ENCODE assay signal across 7 cellular contexts in the genomic region with DNA sequence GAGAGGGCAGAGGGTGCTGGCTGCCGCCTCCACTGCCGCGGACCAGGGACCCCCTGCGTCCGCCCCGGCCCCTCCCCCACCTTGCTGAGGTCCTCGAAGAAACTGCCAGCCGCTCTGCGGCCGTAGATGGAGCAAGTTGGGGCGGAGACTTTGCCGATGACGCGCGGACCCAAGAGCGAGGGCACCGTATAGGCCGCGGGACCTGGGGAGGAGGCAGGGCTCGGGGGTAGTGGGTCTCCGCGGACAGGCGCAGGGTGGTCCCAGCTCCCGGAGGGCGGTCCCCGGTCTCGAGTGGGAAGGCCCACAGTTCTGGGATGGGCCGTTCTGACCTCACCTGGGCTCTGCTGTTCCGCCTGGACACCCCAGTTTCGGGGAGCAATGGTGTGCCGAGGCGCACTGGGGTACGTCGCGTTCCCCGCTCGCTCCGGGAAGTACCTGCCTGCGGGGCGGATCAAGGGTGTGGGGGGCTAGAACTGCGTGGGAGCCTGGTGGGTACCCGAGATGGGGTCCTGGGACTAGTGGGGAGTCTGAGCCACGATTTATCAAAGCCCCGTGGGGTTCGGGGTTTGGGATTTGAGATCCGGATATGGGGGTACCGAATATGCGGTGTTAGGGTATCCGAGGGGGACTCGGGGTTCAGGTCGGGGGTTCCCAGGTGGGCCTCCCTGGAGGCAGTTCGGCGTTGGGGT. TPM values are rescaled to one million over a fixed set of nuclear protein-coding genes. Genes with fewer than 3 reads are reported as not detected.
DNase-seq lines count a peak whose midpoint lies in the region; ATAC-seq, FAIRE-seq and TF ChIP-seq lines count a peak whose summit lies in the region.

No MANE protein-coding gene starts in this region.

- no peak overlapping the region for H3K9ac ChIP-seq in H1 (replicated peaks in 1 of 4; ENCODE audit: extremely low read depth in 1 of 4, low read depth in 3 of 4, low read length in 3 of 4)

- no peaks in the 10 kb centered on the region for H3K36me3 ChIP-seq in H1 (ENCODE audit: control insufficient read depth in 2 of 4, insufficient read depth in 4 of 4, low read length in 3 of 4)
- H3K36me3 ChIP-seq in mucosa of descending colon (ENCODE audit: low read depth) = no peaks in the 10 kb centered on the region

- peak overlapping the region; percentile 51 to 92 for H3K4me2 ChIP-seq in H1 (ENCODE audit: insufficient read depth in 1 of 2, low read depth in 2 of 2, low read length in 2 of 2)

- TF ChIP-seq RAD21 in H1 (IDR thresholded peaks at IDR 0.05 in 1 of 2, conservative IDR thresholded peaks at IDR 0.05 in 1 of 2; ENCODE audit: low read depth in 2 of 2, low read length in 2 of 2) = no peak

- H2AFZ ChIP-seq in H1 (ENCODE audit: low read length) = no peak overlapping the region

- H3K4ac ChIP-seq in H1 (replicated peaks; ENCODE audit: insufficient read length, low read depth, low read length) = no peak overlapping the region

- H3K18ac ChIP-seq in H1 (ENCODE audit: extremely low read depth, low read length) = no peak overlapping the region; the same call in none of the 2 replicates

- H3K4me1 Mint-ChIP-seq in activated CD4-positive, alpha-beta memory T cell treated with anti-CD3 and anti-CD28 coated beads, Interleukin-2, amount 10 ng/mL, durations not matched to agents 7 days and 5 days = peaks cover 53% of the 10 kb centered on the region

- peaks cover 43 to 70% (median 60%) of the 10 kb centered on the region in 4 experiments for H3K27me3 ChIP-seq in H1 (replicated peaks in 1 of 4; ENCODE audit: control insufficient read depth in 3 of 4, extremely low read depth in 1 of 4, insufficient read depth in 3 of 4, low read length in 3 of 4)

- no peak for FAIRE-seq in H1 (lab: Jason Lieb, UNC)

- no peak overlapping the region for H4K91ac ChIP-seq in H1 (replicated peaks; ENCODE audit: insufficient read length, low read length)

- peak overlapping the region; percentile 27 to 68 (median 48) for H3K4me3 ChIP-seq in H1 (ENCODE audit: extremely low read depth in 1 of 4, insufficient read depth in 2 of 4, low read depth in 3 of 4, low read length in 4 of 4)
- H3K4me3 ChIP-seq in mucosa of descending colon = peak overlapping the region; percentile 36

- no peak overlapping the region for H2BK120ac ChIP-seq in H1 (replicated peaks; ENCODE audit: low read depth, low read length)

- no peak overlapping the region for H3K27ac ChIP-seq in H1 (ENCODE audit: low read depth, low read length)

- no peaks in the 10 kb centered on the region for H3K9me3 Mint-ChIP-seq in activated CD4-positive, alpha-beta memory T cell treated with anti-CD3 and anti-CD28 coated beads, Interleukin-2, amount 10 ng/mL, durations not matched to agents 7 days and 5 days

- H2BK12ac ChIP-seq in H1 (ENCODE audit: low read depth, low read length) = no peak overlapping the region

- H2BK20ac ChIP-seq in H1 (ENCODE audit: low read length) = no peak overlapping the region

- TF ChIP-seq CTCF in H1 (IDR thresholded peaks at IDR 0.05; ENCODE audit: control extremely low read depth in 1 of 3, insufficient read depth in 1 of 3, low read depth in 1 of 3, low read length in 3 of 3) (no peak), mucosa of descending colon (IDR thresholded peaks at IDR 0.05) (no peak)

- POLR2A ChIA-PET in activated CD4-positive, alpha-beta memory T cell treated with anti-CD3 and anti-CD28 coated beads, Interleukin-2, amount 10 ng/mL, durations not matched to agents 7 days and 5 days (lab: Charles Lee) = interaction anchor here (0.6 to 12.1 kb wide), 12 partner anchors 7 to 340 kb away, joined by 3 to 583 read pairs (median 11); a partner anchor contains a TSS
- POLR2A ChIA-PET in H1 (lab: Charles Lee; ENCODE audit: partially characterized antibody) = no interaction called here

- H3K23ac ChIP-seq in H1 (ENCODE audit: insufficient read length) = no peak overlapping the region

- no peak overlapping the region for H2BK5ac ChIP-seq in H1 (ENCODE audit: low read depth, low read length)

- H3K9me3 ChIP-seq in H1 (ENCODE audit: insufficient read depth in 2 of 2, low read depth in 1 of 2, low read length in 1 of 2) (no peaks in the 10 kb centered on the region), mucosa of descending colon (no peaks in the 10 kb centered on the region)

- peak overlapping the region; percentile 95 for H3K4me3 Mint-ChIP-seq in activated CD4-positive, alpha-beta memory T cell treated with anti-CD3 and anti-CD28 coated beads, Interleukin-2, amount 10 ng/mL, durations not matched to agents 7 days and 5 days

- intact Hi-C loops in mucosa of descending colon (cut with DNase I, micrococcal nuclease) = no loop called here

- TF ChIP-seq POLR2A in H1 (IDR thresholded peaks at IDR 0.05; ENCODE audit: control extremely low read depth in 1 of 2, low read depth in 2 of 2, low read length in 2 of 2) = no peak; a peak in 1 of 3 replicates

- no peaks in the 10 kb centered on the region for H3K79me1 ChIP-seq in H1 (ENCODE audit: low read depth, low read length)

- no peak overlapping the region for H4K5ac ChIP-seq in H1 (ENCODE audit: insufficient read length, low read depth, low read length)

- no peak for TF ChIP-seq EP300 in H1 (IDR thresholded peaks at IDR 0.05; ENCODE audit: borderline replicate concordance in 1 of 2, low read depth in 2 of 2, low read length in 2 of 2)

- H2AK5ac ChIP-seq in H1 (ENCODE audit: low read depth, low read length) = no peak overlapping the region

- CTCF ChIA-PET in activated CD4-positive, alpha-beta memory T cell treated with anti-CD3 and anti-CD28 coated beads, Interleukin-2, amount 10 ng/mL, durations not matched to agents 7 days and 5 days (lab: Charles Lee) = interaction anchor here (0.9 to 2.4 kb wide), 4 partner anchors 8 to 32 kb away, joined by 3 to 7 read pairs (median 4); a partner anchor contains a TSS
- CTCF ChIA-PET in H1 (lab: Charles Lee; ENCODE audit: partially characterized antibody) = interaction anchor here (1.0 kb wide), 1 partner anchor 155 kb away, joined by 3 read pairs; no protein-coding TSS in a partner anchor

- peak overlapping the region; percentile 98 for H3K27ac Mint-ChIP-seq in activated CD4-positive, alpha-beta memory T cell treated with anti-CD3 and anti-CD28 coated beads, Interleukin-2, amount 10 ng/mL, durations not matched to agents 7 days and 5 days

- H4K20me1 ChIP-seq in H1 (replicated peaks in 1 of 2; ENCODE audit: control insufficient read depth in 1 of 2, insufficient read depth in 2 of 2, low read length in 2 of 2) = peaks cover 5 to 17% of the 10 kb centered on the region in 2 experiments

- peak; percentile 28 for ATAC-seq in GM18909 (IDR thresholded peaks at IDR 0.05; ENCODE audit: poor library complexity, unreplicated experiment)
- ATAC-seq in mucosa of descending colon = peak; percentile 63
- ATAC-seq in HG02884 (IDR thresholded peaks at IDR 0.05; ENCODE audit: unreplicated experiment) = no peak

- peak overlapping the region; percentile 85; the same call in 1 of the 2 replicates for H4K8ac ChIP-seq in H1 (ENCODE audit: extremely low read depth, insufficient read depth, low read length)

- WGBS in H1 (ENCODE audit: extremely low coverage in 1 of 2, insufficient coverage in 1 of 2, insufficient read length in 1 of 2, insufficient replicate concordance in 2 of 2, low coverage in 1 of 2, low lambda C conversion rate in 2 of 2, missing lambda C conversion rate in 1 of 2), 2 experiments = 14% methylated on average over 46 of the region's 53 CpGs; no CpG with 5 or more reads in 1 of the 2 experiments

- H3K36me3 Mint-ChIP-seq in activated CD4-positive, alpha-beta memory T cell treated with anti-CD3 and anti-CD28 coated beads, Interleukin-2, amount 10 ng/mL, durations not matched to agents 7 days and 5 days (ENCODE audit: low read depth) = peaks cover 37% of the 10 kb centered on the region

- peak overlapping the region; percentile 77 for H3K56ac ChIP-seq in H1 (replicated peaks; ENCODE audit: insufficient read length, low read depth, low read length)

- no peak overlapping the region for H3K14ac ChIP-seq in H1 (ENCODE audit: insufficient read length)

- H3K27me3 Mint-ChIP-seq in activated CD4-positive, alpha-beta memory T cell treated with anti-CD3 and anti-CD28 coated beads, Interleukin-2, amount 10 ng/mL, durations not matched to agents 7 days and 5 days = no peaks in the 10 kb centered on the region

- no peaks in the 10 kb centered on the region for H3K79me2 ChIP-seq in H1 (ENCODE audit: control insufficient read depth in 1 of 2, insufficient read depth in 2 of 2, low read length in 2 of 2)

- H2BK15ac ChIP-seq in H1 (ENCODE audit: low read length) = no peak overlapping the region; the same call in 1 of the 2 replicates

- H3K23me2 ChIP-seq in H1 (ENCODE audit: low read depth, low read length) = peaks cover 25% of the 10 kb centered on the region; the same call in 1 of the 2 replicates

- H3K4me1 ChIP-seq in H1 (replicated peaks in 1 of 4; ENCODE audit: control insufficient read depth in 3 of 4, insufficient read depth in 4 of 4, low read length in 3 of 4) (peaks cover 0 to 26% (median 10%) of the 10 kb centered on the region in 4 experiments; a peak in 5 of 7 replicates), mucosa of descending colon (ENCODE audit: low read depth) (peaks cover 34% of the 10 kb centered on the region)

- DNase-seq in NCI-H2171 (lab: John Stamatoyannopoulos, UW) (peak; percentile 27), H1 (ENCODE audit: low read depth in 1 of 2, low spot score in 2 of 2) (peak in 1 of 2 experiments; percentile 82), mucosa of descending colon (peak; percentile 92 to 97 (median 93))
- peak; percentile 90 for DNase-seq in activated CD4-positive, alpha-beta memory T cell treated with anti-CD3 and anti-CD28 coated beads, Interleukin-2, amount 10 ng/mL, durations not matched to agents 7 days and 5 days
- DNase-seq in stimulated activated CD8-positive, alpha-beta memory T cell treated with anti-CD3 and anti-CD28 coated beads, Interleukin-4, amount 100 ng/mL, for 24 hours (ENCODE audit: low read depth) = peak; percentile 70

RNA-seq across cellular contexts. Expression of a gene that starts 1.2 kb away (rescaled TPM):
- 10 to 100 TPM; 89.1 to 90.2 TPM for total RNA-seq in activated CD4-positive, alpha-beta memory T cell treated with anti-CD3 and anti-CD28 coated beads, Interleukin-2, amount 10 ng/mL, durations not matched to agents 7 days and 5 days
- total RNA-seq in H1 (2021; fragmentation: NEBNext Ultra II Directional; extraction: Animal tissue kit (Norgen Biotek cat#: 25700)) = 0.43 and 0.46 TPM in 2 replicates
- polyA plus RNA-seq in H1 (2011; rRNA removed) = 0.48 and 0.83 TPM in 2 replicates
- polyA plus RNA-seq in H1 (2011; cell fraction: cytosol; rRNA removed) = 0.58 TPM
- 1.6 TPM for polyA plus RNA-seq in H1 (2011; cell fraction: nucleus; rRNA removed)
- 0.40 to 0.65 TPM (median 0.51 TPM) in 4 replicates for polyA plus RNA-seq in H1 (2012, experiment 1 of 2)
- 0.16 TPM for polyA plus RNA-seq in H1 (2012, experiment 2 of 2)
- polyA plus RNA-seq in H1 (2013, experiment 1 of 2) = 0.47 TPM
- 0.39 TPM for polyA plus RNA-seq in H1 (2013, experiment 2 of 2)
- 0.28 TPM in 1 of 2 replicates, not detected in the other for polyA minus RNA-seq in H1 (2011; rRNA and poly(A)+ RNA removed)
- polyA minus RNA-seq in H1 (2011; cell fraction: cytosol; rRNA and poly(A)+ RNA removed) = not detected
- polyA minus RNA-seq in H1 (2011; cell fraction: nucleus; rRNA and poly(A)+ RNA removed) = 0.90 TPM
- 10 to 100 TPM; 27.7 to 88.7 (median 34.8) TPM for total RNA-seq in mucosa of descending colon

RNA-seq across cellular contexts. Expression of a gene that starts 5.6 kb away (rescaled TPM):
- total RNA-seq in activated CD4-positive, alpha-beta memory T cell treated with anti-CD3 and anti-CD28 coated beads, Interleukin-2, amount 10 ng/mL, durations not matched to agents 7 days and 5 days = 1 to 10 TPM; 6.4 to 7.0 TPM
- total RNA-seq in H1 (2021; fragmentation: NEBNext Ultra II Directional; extraction: Animal tissue kit (Norgen Biotek cat#: 25700)) = 2.2 TPM in 1 of 2 replicates, not detected in the other
- polyA plus RNA-seq in H1 (2011; rRNA removed) = 2.0 and 2.5 TPM in 2 replicates
- 0.54 TPM for polyA plus RNA-seq in H1 (2011; cell fraction: cytosol; rRNA removed)
- polyA plus RNA-seq in H1 (2011; cell fraction: nucleus; rRNA removed) = 1.8 TPM
- 0.31 to 1.3 TPM (median 0.68 TPM) in 3 of 4 replicates, not detected in the other for polyA plus RNA-seq in H1 (2012, experiment 1 of 2)
- 1.3 TPM for polyA plus RNA-seq in H1 (2012, experiment 2 of 2)
- 0.10 TPM for polyA plus RNA-seq in H1 (2013, experiment 1 of 2)
- polyA plus RNA-seq in H1 (2013, experiment 2 of 2) = not detected
- not detected in 2 replicates for polyA minus RNA-seq in H1 (2011; rRNA and poly(A)+ RNA removed)
- polyA minus RNA-seq in H1 (2011; cell fraction: cytosol; rRNA and poly(A)+ RNA removed) = not detected
- polyA minus RNA-seq in H1 (2011; cell fraction: nucleus; rRNA and poly(A)+ RNA removed) = 2.1 TPM
- total RNA-seq in mucosa of descending colon = 10 to 100 TPM in 1 of 3 donors, 1 to 10 TPM in 1, not detected in 1; 5.4 to 14.6 TPM

RNA-seq across cellular contexts. Expression of a gene that starts 14.7 kb away (rescaled TPM):
- total RNA-seq in activated CD4-positive, alpha-beta memory T cell treated with anti-CD3 and anti-CD28 coated beads, Interleukin-2, amount 10 ng/mL, durations not matched to agents 7 days and 5 days = 1 to 10 TPM; 8.0 to 8.4 TPM
- total RNA-seq in H1 (2021; fragmentation: NEBNext Ultra II Directional; extraction: Animal tissue kit (Norgen Biotek cat#: 25700)) = not detected in 2 replicates
- not detected in 2 replicates for polyA plus RNA-seq in H1 (2011; rRNA removed)
- polyA plus RNA-seq in H1 (2011; cell fraction: cytosol; rRNA removed) = not detected
- not detected for polyA plus RNA-seq in H1 (2011; cell fraction: nucleus; rRNA removed)
- not detected in 4 replicates for polyA plus RNA-seq in H1 (2012, experiment 1 of 2)
- not detected for polyA plus RNA-seq in H1 (2012, experiment 2 of 2)
- not detected for polyA plus RNA-seq in H1 (2013, experiment 1 of 2)
- polyA plus RNA-seq in H1 (2013, experiment 2 of 2) = not detected
- not detected in 2 replicates for polyA minus RNA-seq in H1 (2011; rRNA and poly(A)+ RNA removed)
- not detected for polyA minus RNA-seq in H1 (2011; cell fraction: cytosol; rRNA and poly(A)+ RNA removed)
- polyA minus RNA-seq in H1 (2011; cell fraction: nucleus; rRNA and poly(A)+ RNA removed) = not detected
- 1 to 10 TPM in 1 of 3 donors, under 1 TPM in 1, not detected in 1; 0.55 to 1.7 TPM for total RNA-seq in mucosa of descending colon

RNA-seq across cellular contexts. Expression of a gene that starts 23.0 kb away (rescaled TPM):
- total RNA-seq in activated CD4-positive, alpha-beta memory T cell treated with anti-CD3 and anti-CD28 coated beads, Interleukin-2, amount 10 ng/mL, durations not matched to agents 7 days and 5 days = 100 to 1,000 TPM; 105 to 108 TPM
- total RNA-seq in H1 (2021; fragmentation: NEBNext Ultra II Directional; extraction: Animal tissue kit (Norgen Biotek cat#: 25700)) = 62.2 and 70.4 TPM in 2 replicates
- polyA plus RNA-seq in H1 (2011; rRNA removed) = 73.8 and 81.6 TPM in 2 replicates
- 69.3 TPM for polyA plus RNA-seq in H1 (2011; cell fraction: cytosol; rRNA removed)
- polyA plus RNA-seq in H1 (2011; cell fraction: nucleus; rRNA removed) = 122 TPM
- polyA plus RNA-seq in H1 (2012, experiment 1 of 2) = 40.8 to 68.5 TPM (median 62.3 TPM) in 4 replicates
- 53.6 TPM for polyA plus RNA-seq in H1 (2012, experiment 2 of 2)
- 24.8 TPM for polyA plus RNA-seq in H1 (2013, experiment 1 of 2)
- 23.7 TPM for polyA plus RNA-seq in H1 (2013, experiment 2 of 2)
- 33.5 and 33.6 TPM in 2 replicates for polyA minus RNA-seq in H1 (2011; rRNA and poly(A)+ RNA removed)
- polyA minus RNA-seq in H1 (2011; cell fraction: cytosol; rRNA and poly(A)+ RNA removed) = 39.4 TPM
- 33.5 TPM for polyA minus RNA-seq in H1 (2011; cell fraction: nucleus; rRNA and poly(A)+ RNA removed)
- 10 to 100 TPM; 32.1 to 41.2 (median 34.0) TPM for total RNA-seq in mucosa of descending colon

RNA-seq across cellular contexts. Expression of a gene that starts 23.5 kb away (rescaled TPM):
- 100 to 1,000 TPM; 111 to 114 TPM for total RNA-seq in activated CD4-positive, alpha-beta memory T cell treated with anti-CD3 and anti-CD28 coated beads, Interleukin-2, amount 10 ng/mL, durations not matched to agents 7 days and 5 days
- 31.3 and 34.3 TPM in 2 replicates for total RNA-seq in H1 (2021; fragmentation: NEBNext Ultra II Directional; extraction: Animal tissue kit (Norgen Biotek cat#: 25700))
- polyA plus RNA-seq in H1 (2011; rRNA removed) = 62.9 and 80.4 TPM in 2 replicates
- 49.9 TPM for polyA plus RNA-seq in H1 (2011; cell fraction: cytosol; rRNA removed)
- polyA plus RNA-seq in H1 (2011; cell fraction: nucleus; rRNA removed) = 250 TPM
- 18.2 to 38.1 TPM (median 36.3 TPM) in 4 replicates for polyA plus RNA-seq in H1 (2012, experiment 1 of 2)
- 28.8 TPM for polyA plus RNA-seq in H1 (2012, experiment 2 of 2)
- 42.9 TPM for polyA plus RNA-seq in H1 (2013, experiment 1 of 2)
- 40.7 TPM for polyA plus RNA-seq in H1 (2013, experiment 2 of 2)
- 11.2 and 19.4 TPM in 2 replicates for polyA minus RNA-seq in H1 (2011; rRNA and poly(A)+ RNA removed)
- polyA minus RNA-seq in H1 (2011; cell fraction: cytosol; rRNA and poly(A)+ RNA removed) = 26.9 TPM
- 43.0 TPM for polyA minus RNA-seq in H1 (2011; cell fraction: nucleus; rRNA and poly(A)+ RNA removed)
- total RNA-seq in mucosa of descending colon = 10 to 100 TPM; 57.8 to 66.4 (median 60.7) TPM

Comparison
In these comparisons a context has a peak if more than half of its experiments do, and no peak if none do; other contexts are left out.
1. RNA of a gene that starts 1.2 kb away (total RNA-seq): 89.1 to 90.2 TPM in activated CD4-positive, alpha-beta memory T cell treated with anti-CD3 and anti-CD28 coated beads, Interleukin-2, amount 10 ng/mL, durations not matched to agents 7 days and 5 days and 27.7 to 88.7 TPM in mucosa of descending colon; 0.43 to 0.46 TPM in H1; every median in the first group is over 10 times any median in the second.